Comparison of ENCODE assay signal across 8 cellular contexts in the genomic region with DNA sequence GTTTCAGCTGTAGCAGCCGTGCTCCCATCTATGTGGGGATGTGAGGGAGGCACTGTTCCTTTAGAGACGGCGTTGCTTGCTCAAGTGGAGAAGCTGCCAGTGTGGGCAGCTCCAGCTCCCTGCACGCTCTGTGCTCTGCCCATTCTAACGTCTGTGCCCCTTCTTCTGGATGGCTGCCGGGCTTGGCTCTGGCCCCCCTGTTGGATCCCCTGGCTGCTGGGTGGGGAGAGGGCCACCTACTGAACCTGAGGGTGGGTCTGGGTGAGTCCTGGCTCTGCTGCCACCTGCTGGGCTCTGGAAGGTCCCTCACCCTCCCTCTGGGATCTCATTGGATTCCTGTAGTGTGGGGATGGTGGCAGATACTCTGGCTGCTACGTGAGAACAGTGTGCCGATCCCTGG.
A peak's percentile ranks its signal among the peaks of the same experiment; 100 is the strongest.
DNase-seq lines count a peak whose midpoint lies in the region; ATAC-seq and TF ChIP-seq lines count a peak whose summit lies in the region.

No MANE protein-coding gene starts in this region.

- peak overlapping the region; percentile 87 for H3K27ac Mint-ChIP-seq in nephron progenitor cell

- TF ChIP-seq CTCF in NB4 (IDR thresholded peaks at IDR 0.05; ENCODE audit: low read depth, low read length) (peak; percentile 55), nephron progenitor cell (IDR thresholded peaks at IDR 0.05) (peak; percentile 63)

- peaks cover 49% of the 10 kb centered on the region for H3K4me1 Mint-ChIP-seq in nephron progenitor cell

- no peak overlapping the region for H3K4me3 ChIP-seq in NB4 (ENCODE audit: low read depth, low read length)

- no peak for ATAC-seq in GM19467 (IDR thresholded peaks at IDR 0.05; ENCODE audit: unreplicated experiment)
- no peak for ATAC-seq in HG03354 (IDR thresholded peaks at IDR 0.05; ENCODE audit: poor library complexity, severe bottlenecking, unreplicated experiment)

- TF ChIP-seq POLR2A in NB4 (IDR thresholded peaks at IDR 0.05; ENCODE audit: extremely low read depth, insufficient read length) = no peak

- no peaks in the 10 kb centered on the region for H3K27me3 Mint-ChIP-seq in nephron progenitor cell (ENCODE audit: low read depth, poor library complexity)

- H3K9me3 Mint-ChIP-seq in nephron progenitor cell = no peaks in the 10 kb centered on the region

- DNase-seq in NCI-H748 (lab: John Stamatoyannopoulos, UW; ENCODE audit: unreplicated experiment) (peak; percentile 27), NCI-H748 treated with DMSO at 0.1 percent for 48 hours (lab: John Stamatoyannopoulos, UW) (no peak), NB4 (ENCODE audit: low read depth) (peak; percentile 61), epidermal melanocyte (ENCODE audit: insufficient read length, low spot score) (peak; percentile 75), nephron progenitor cell (peak; percentile 70)
- peak; percentile 50 for DNase-seq in activated CD4-positive, alpha-beta T cell treated with anti-CD3 and anti-CD28 coated beads, Interleukin-2, amount 50 U/mL, for 1 hour

- peak overlapping the region; percentile 62 for H3K4me3 Mint-ChIP-seq in nephron progenitor cell

- H3K36me3 Mint-ChIP-seq in nephron progenitor cell (ENCODE audit: low read depth) = no peaks in the 10 kb centered on the region
